ENCODE assay signal across 7 cellular contexts in the genomic region with DNA sequence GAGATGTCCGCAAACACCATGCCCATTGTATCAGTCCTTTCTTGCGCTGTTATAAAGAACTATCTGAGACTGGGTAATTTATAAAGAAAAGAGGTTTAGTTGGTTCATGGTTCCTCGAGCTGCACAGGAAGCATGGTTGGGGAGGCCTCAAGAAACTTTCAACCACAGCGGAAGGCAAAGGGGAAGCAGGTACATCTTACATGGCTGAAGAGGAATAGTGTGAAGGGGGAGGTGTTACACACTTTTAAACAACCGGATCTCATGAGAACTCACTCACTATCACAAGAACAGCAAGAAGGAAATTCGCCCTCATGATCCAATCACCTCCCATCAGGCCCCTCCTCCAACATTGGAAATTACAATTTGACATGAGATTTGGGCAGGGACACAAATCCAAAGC. TPM values are rescaled to one million over a fixed set of nuclear protein-coding genes. Genes with fewer than 3 reads are reported as not detected.
DNase-seq lines count a peak whose midpoint lies in the region; ATAC-seq, FAIRE-seq and TF ChIP-seq lines count a peak whose summit lies in the region.
"Not testable (repeated sequence)": the region's sequence is repeated elsewhere in the genome, so short reads cannot be mapped to it uniquely, and the experiment has no call there.

No MANE protein-coding gene starts in this region.

- H3K36me3 ChIP-seq in BLaER1: not testable (repeated sequence)

- DNase-seq in GM19239 (ENCODE audit: insufficient read length, low spot score); activated naive CD8-positive, alpha-beta T cell treated with anti-CD3 and anti-CD28 coated beads, Interleukin-2, amount 10 ng/mL, durations not matched to agents 7 days and 5 days; natural killer cell: not testable (repeated sequence)
- DNase-seq in Kasumi-1 (lab: John Stamatoyannopoulos, UW): peak; percentile 52 to 71

- intact Hi-C loops in natural killer cell (cut with micrococcal nuclease): not testable (repeated sequence)

- peak; percentile 62 for ATAC-seq in HG02610 (IDR thresholded peaks at IDR 0.05; ENCODE audit: unreplicated experiment)
- ATAC-seq in activated naive CD8-positive, alpha-beta T cell treated with anti-CD3 and anti-CD28 coated beads, Interleukin-2, amount 10 ng/mL, durations not matched to agents 7 days and 5 days (ENCODE audit: low read depth); natural killer cell: not testable (repeated sequence)

- H3K36me3 Mint-ChIP-seq in T-helper 1 cell treated with Interleukin-12 subunit alpha and Interleukin-12 subunit beta and Interleukin-4 antibody, amounts not matched to agents 30 μg/mL and 1 μg/mL, for 36 hours (ENCODE audit: low read depth): peaks cover 15% of the 10 kb centered on the region
- not testable (repeated sequence) for H3K36me3 Mint-ChIP-seq in activated naive CD8-positive, alpha-beta T cell treated with anti-CD3 and anti-CD28 coated beads, Interleukin-2, amount 10 ng/mL, durations not matched to agents 7 days and 5 days; natural killer cell

- H3K4me1 ChIP-seq in BLaER1: not testable (repeated sequence)

- not testable (repeated sequence) for H3K27me3 ChIP-seq in BLaER1

- H3K9ac ChIP-seq in BLaER1: not testable (repeated sequence)

- POLR2A ChIA-PET in activated naive CD8-positive, alpha-beta T cell treated with anti-CD3 and anti-CD28 coated beads, Interleukin-2, amount 10 ng/mL, durations not matched to agents 7 days and 5 days (lab: Charles Lee): not testable (repeated sequence)

- peak overlapping the region; percentile 42 for H3K4me2 ChIP-seq in BLaER1

- FAIRE-seq in GM19239 (lab: Jason Lieb, UNC): peak; percentile 81

- peak overlapping the region; percentile 24 for H3K27ac Mint-ChIP-seq in T-helper 1 cell treated with Interleukin-12 subunit alpha and Interleukin-12 subunit beta and Interleukin-4 antibody, amounts not matched to agents 30 μg/mL and 1 μg/mL, for 36 hours
- peak overlapping the region; percentile 65 for H3K27ac Mint-ChIP-seq in activated naive CD8-positive, alpha-beta T cell treated with anti-CD3 and anti-CD28 coated beads, Interleukin-2, amount 10 ng/mL, durations not matched to agents 7 days and 5 days
- peak overlapping the region; percentile 56 to 58 for H3K27ac Mint-ChIP-seq in natural killer cell

- not testable (repeated sequence) for H4K20me1 ChIP-seq in BLaER1

- peak overlapping the region; percentile 12; the same call in 1 of the 2 replicates for H3K4me3 ChIP-seq in BLaER1

- peaks cover 12% of the 10 kb centered on the region for H3K9me3 Mint-ChIP-seq in T-helper 1 cell treated with Interleukin-12 subunit alpha and Interleukin-12 subunit beta and Interleukin-4 antibody, amounts not matched to agents 30 μg/mL and 1 μg/mL, for 36 hours
- peaks cover 10% of the 10 kb centered on the region for H3K9me3 Mint-ChIP-seq in activated naive CD8-positive, alpha-beta T cell treated with anti-CD3 and anti-CD28 coated beads, Interleukin-2, amount 10 ng/mL, durations not matched to agents 7 days and 5 days
- H3K9me3 Mint-ChIP-seq in natural killer cell: not testable (repeated sequence)

- H3K27ac ChIP-seq in BLaER1: not testable (repeated sequence)

- H3K27me3 Mint-ChIP-seq in T-helper 1 cell treated with Interleukin-12 subunit alpha and Interleukin-12 subunit beta and Interleukin-4 antibody, amounts not matched to agents 30 μg/mL and 1 μg/mL, for 36 hours (ENCODE audit: low read depth); activated naive CD8-positive, alpha-beta T cell treated with anti-CD3 and anti-CD28 coated beads, Interleukin-2, amount 10 ng/mL, durations not matched to agents 7 days and 5 days; natural killer cell (ENCODE audit: low read depth in 2 of 2): not testable (repeated sequence)

- not testable (repeated sequence) for TF ChIP-seq CTCF in natural killer cell (IDR thresholded peaks at IDR 0.05)

- H3K9me3 ChIP-seq in BLaER1: peaks cover 55% of the 10 kb centered on the region

- not testable (repeated sequence) for H3K4me3 Mint-ChIP-seq in T-helper 1 cell treated with Interleukin-12 subunit alpha and Interleukin-12 subunit beta and Interleukin-4 antibody, amounts not matched to agents 30 μg/mL and 1 μg/mL, for 36 hours; activated naive CD8-positive, alpha-beta T cell treated with anti-CD3 and anti-CD28 coated beads, Interleukin-2, amount 10 ng/mL, durations not matched to agents 7 days and 5 days; natural killer cell

- peaks cover 22% of the 10 kb centered on the region for H3K4me1 Mint-ChIP-seq in T-helper 1 cell treated with Interleukin-12 subunit alpha and Interleukin-12 subunit beta and Interleukin-4 antibody, amounts not matched to agents 30 μg/mL and 1 μg/mL, for 36 hours (ENCODE audit: low read depth)
- H3K4me1 Mint-ChIP-seq in activated naive CD8-positive, alpha-beta T cell treated with anti-CD3 and anti-CD28 coated beads, Interleukin-2, amount 10 ng/mL, durations not matched to agents 7 days and 5 days; natural killer cell: not testable (repeated sequence)

RNA-seq across cellular contexts. Expression of a gene that starts 48.5 kb away (rescaled TPM):
- total RNA-seq in activated naive CD8-positive, alpha-beta T cell treated with anti-CD3 and anti-CD28 coated beads, Interleukin-2, amount 10 ng/mL, durations not matched to agents 7 days and 5 days: 1 to 10 TPM; 3.1 to 3.9 TPM
- 1 to 10 TPM; 2.2 to 3.7 (median 3.7) TPM for total RNA-seq in natural killer cell
